Comparison of ENCODE assay signal across 20 cellular contexts in genomic region chr11:19323502-19323901, GRCh38.
A peak's percentile ranks its signal among the peaks of the same experiment; 100 is the strongest.
DNase-seq lines count a peak whose midpoint lies in the region; ATAC-seq, FAIRE-seq and TF ChIP-seq lines count a peak whose summit lies in the region.
"Had no signal": no experiment of that assay in that cellular context is flagged by ENCODE, and none has a peak within 500 bp of the region (broad histone marks: within the 10 kb centered on the region; RNA-seq: fewer than 3 reads in every experiment).

No MANE protein-coding gene starts in this region.

- POLR2A ChIA-PET in A549 (lab: Yijun Ruan, JAX): no interaction called here

- H3K18ac ChIP-seq in H9 (ENCODE audit: insufficient read length, low read depth, low read length): no peak overlapping the region

- H4K8ac ChIP-seq in H9 (replicated peaks; ENCODE audit: insufficient read length, low read depth, low read length): no peak overlapping the region

- H3K4me3 ChIP-seq in A549 (no peak overlapping the region), fibroblast of mammary gland (ENCODE audit: control insufficient read depth, low read depth, low read length) (no peak overlapping the region)
- H3K4me3 ChIP-seq: GM23248, lower lobe of right lung, right atrium auricular region, testis had no signal

- no peak overlapping the region for H2BK12ac ChIP-seq in H9 (ENCODE audit: insufficient read length, low read depth, low read length)

- H3K27me3 Mint-ChIP-seq in H9 (ENCODE audit: low read depth): peaks cover 15% of the 10 kb centered on the region

- CTCF ChIA-PET in A549 (lab: Yijun Ruan, JAX): interaction anchor here (1.1 to 2.0 kb wide), 7 partner anchors 49 to 252 kb away, joined by 3 to 12 read pairs (median 5); no protein-coding TSS in a partner anchor

- DNase-seq in A549 (ENCODE audit: low read depth in 1 of 2, low spot score in 1 of 2) (no peak), H9 (no peak), SW480 (ENCODE audit: low spot score) (peak; percentile 21), fibroblast of mammary gland (ENCODE audit: low read depth) (peak; percentile 25), posterior cingulate gyrus (no peak)
- DNase-seq: ACHN; activated CD8-positive, alpha-beta T cell treated with anti-CD3 and anti-CD28 coated beads for 36 hours; amygdala; GM23248; lower lobe of right lung; SIG-M5; stimulated activated CD4-positive, alpha-beta T cell treated with anti-CD3 and anti-CD28 coated beads, Interleukin-2, amount 100 ng/mL, for 24 hours; testis had no signal

- no peak overlapping the region for H4K5ac ChIP-seq in H9 (ENCODE audit: insufficient read length, low read depth, low read length)

- no peak overlapping the region for H3K23ac ChIP-seq in H9 (ENCODE audit: insufficient read length, low read depth, low read length)

- H3K27ac ChIP-seq in A549 (no peak overlapping the region), H9 (ENCODE audit: insufficient read length, low read depth, low read length) (no peak overlapping the region)
- H3K27ac ChIP-seq: GM23248, lower lobe of right lung, right atrium auricular region, testis had no signal

- no peak overlapping the region for H2BK15ac ChIP-seq in H9 (ENCODE audit: low read depth, low read length)

- H2AK5ac ChIP-seq in H9 (ENCODE audit: insufficient read length, low read length): no peak overlapping the region

- H3K79me1 ChIP-seq in H9 (ENCODE audit: insufficient read depth, low read depth, low read length, poor library complexity, severe bottlenecking): no peaks in the 10 kb centered on the region

- no peak overlapping the region for H2AFZ ChIP-seq in H9 (ENCODE audit: low read length)
- H2AFZ ChIP-seq: GM23248 had no signal

- H3K4me1 ChIP-seq in A549 (no peaks in the 10 kb centered on the region), H9 (ENCODE audit: insufficient read depth, low read length) (no peaks in the 10 kb centered on the region)
- H3K4me1 ChIP-seq: lower lobe of right lung, right atrium auricular region, testis had no signal

- H3K14ac ChIP-seq in H9 (ENCODE audit: insufficient read depth, low read length): no peak overlapping the region

- TF ChIP-seq CTCF in A549 (IDR thresholded peaks at IDR 0.05) (peak; percentile 15; the same call in 1 of the 3 replicates), H9 (conservative IDR thresholded peaks at IDR 0.05) (0 out of 3 replicates have a peak, but pooled peaks have one; percentile 31), fibroblast of mammary gland (conservative IDR thresholded peaks at IDR 0.05; ENCODE audit: control insufficient read depth, insufficient read depth, low read depth, low read length) (peak; percentile 32)

- no peaks in the 10 kb centered on the region for H3K9me3 ChIP-seq in A549
- no peaks in the 10 kb centered on the region for H3K9me3 ChIP-seq in H9 (ENCODE audit: control insufficient read depth, low read depth, low read length)
- H3K9me3 ChIP-seq: lower lobe of right lung, right atrium auricular region, testis had no signal

- no peak for ATAC-seq in A549
- ATAC-seq in GM21390 (IDR thresholded peaks at IDR 0.05; ENCODE audit: unreplicated experiment): no peak
- ATAC-seq in GM19395 (IDR thresholded peaks at IDR 0.05; ENCODE audit: unreplicated experiment): no peak
- no peak for ATAC-seq in GM21360 (IDR thresholded peaks at IDR 0.05; ENCODE audit: unreplicated experiment)
- ATAC-seq: activated CD8-positive, alpha-beta T cell treated with anti-CD3 and anti-CD28 coated beads for 36 hours; lower lobe of right lung had no signal

- no peak overlapping the region for H3K4me2 ChIP-seq in A549
- H3K4me2 ChIP-seq in H9 (ENCODE audit: insufficient read depth, insufficient read length, low read length): no peak overlapping the region

- H4K20me1 ChIP-seq in H9 (ENCODE audit: control insufficient read depth, insufficient read depth, insufficient read length): no peaks in the 10 kb centered on the region

- FAIRE-seq in A549 (lab: Jason Lieb, UNC): peak; percentile 78
- FAIRE-seq: HTR-8/SVneo had no signal

- H3K56ac ChIP-seq in H9 (ENCODE audit: insufficient read length, low read depth, low read length): no peak overlapping the region

- H4K91ac ChIP-seq in H9 (ENCODE audit: insufficient read length, low read depth, low read length): no peak overlapping the region

- H3K9me3 Mint-ChIP-seq in H9: peaks cover 0 to 3% of the 10 kb centered on the region in 2 experiments; a peak in 1 of 5 replicates
- H3K9me3 Mint-ChIP-seq: activated CD8-positive, alpha-beta T cell treated with anti-CD3 and anti-CD28 coated beads for 36 hours; dendritic cell treated with granulocyte-macrophage colony-stimulating factor and Interleukin-4, amounts not matched to agents 40 ng/mL and 50 ng/mL, for 4 days had no signal

- no peak overlapping the region for H3K4me3 Mint-ChIP-seq in H9
- H3K4me3 Mint-ChIP-seq: activated CD8-positive, alpha-beta T cell treated with anti-CD3 and anti-CD28 coated beads for 36 hours; dendritic cell treated with granulocyte-macrophage colony-stimulating factor and Interleukin-4, amounts not matched to agents 40 ng/mL and 50 ng/mL, for 4 days; nephron had no signal

- no peak for TF ChIP-seq EP300 in A549 (IDR thresholded peaks at IDR 0.05)

- no peak overlapping the region for H2BK20ac ChIP-seq in H9 (ENCODE audit: low read depth, low read length, poor library complexity, severe bottlenecking)

- intact Hi-C loops in posterior cingulate gyrus (cut with DNase I): no loop called here

- H3K27ac Mint-ChIP-seq in H9: no peak overlapping the region
- H3K27ac Mint-ChIP-seq: activated CD8-positive, alpha-beta T cell treated with anti-CD3 and anti-CD28 coated beads for 36 hours; dendritic cell treated with granulocyte-macrophage colony-stimulating factor and Interleukin-4, amounts not matched to agents 40 ng/mL and 50 ng/mL, for 4 days; nephron had no signal

- no peaks in the 10 kb centered on the region for H3K27me3 ChIP-seq in H9 (ENCODE audit: insufficient read depth, low read length)
- H3K27me3 ChIP-seq: right atrium auricular region, testis had no signal

- H3K79me2 ChIP-seq in H9 (ENCODE audit: insufficient read depth, low read length): no peaks in the 10 kb centered on the region

- no peak overlapping the region for H3K4ac ChIP-seq in H9 (ENCODE audit: low read depth, low read length)

- no peak overlapping the region for H3K9ac ChIP-seq in H9 (ENCODE audit: extremely low read depth, insufficient read length, low read length)
- H3K9ac ChIP-seq: GM23248 had no signal

- H2BK5ac ChIP-seq in H9 (ENCODE audit: insufficient read length, low read length): no peak overlapping the region

- no peaks in the 10 kb centered on the region for H3K36me3 Mint-ChIP-seq in H9 (ENCODE audit: insufficient read depth in 1 of 3, low read depth in 3 of 3)

- TF ChIP-seq POLR2A in A549 (IDR thresholded peaks at IDR 0.05; ENCODE audit: low read length): no peak

- H3K23me2 ChIP-seq in H9 (ENCODE audit: insufficient read length, low read depth, low read length, poor library complexity, severe bottlenecking): no peaks in the 10 kb centered on the region

- no peak overlapping the region for H2BK120ac ChIP-seq in H9 (ENCODE audit: low read depth, low read length, poor library complexity, severe bottlenecking)

- H3T11ph ChIP-seq in H9 (ENCODE audit: low read length): no peak overlapping the region

- no peaks in the 10 kb centered on the region for H3K4me1 Mint-ChIP-seq in H9

- peak; percentile 29 to 42; a peak in 1 of 5 replicates for TF ChIP-seq RAD21 in A549 (conservative IDR thresholded peaks at IDR 0.05 in 1 of 2, IDR thresholded peaks at IDR 0.05 in 1 of 2)

TF ChIP-seq in A549, 52 proteins besides CTCF, POLR2A, EP300 and RAD21:
- TF ChIP-seq SMC3 (IDR thresholded peaks at IDR 0.05): 0 out of 3 replicates have a peak, but pooled peaks have one; percentile 18
- no peak for TF ChIP-seq FOSB (CRISPR knock-in tag; IDR thresholded peaks at IDR 0.05)

Comparison
In these comparisons a context has a peak if more than half of its experiments do, and no peak if none do; other contexts are left out.
1. DNase-seq: peak in SW480 (single experiment) and fibroblast of mammary gland (single experiment); none in A549 (0 of 2), H9 (single experiment) and posterior cingulate gyrus (0 of 10).
2. Peak in every context shown above with its lines, with median percentiles within 50 percentile points of each other: CTCF ChIP-seq.